20 cellular contexts compared by ENCODE assay signal in the genomic region with DNA sequence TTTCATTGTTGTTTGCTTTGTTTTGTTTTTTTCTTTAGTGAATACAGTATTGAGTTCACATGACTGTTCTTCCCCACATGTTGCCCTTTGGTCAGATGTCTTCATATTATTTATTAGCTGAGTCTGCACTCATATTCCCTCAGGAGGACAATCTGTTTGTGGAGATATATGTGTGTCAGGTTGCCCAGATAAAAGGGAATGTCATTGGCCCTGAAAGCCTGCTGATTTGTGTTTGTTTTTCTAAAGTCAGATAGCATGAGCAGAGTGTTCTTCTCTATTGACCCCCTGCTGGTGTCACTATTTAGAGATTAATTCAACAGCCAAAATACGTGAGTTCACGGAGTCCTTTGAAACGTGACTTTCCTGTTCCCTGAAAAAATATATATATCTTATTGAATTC.
DNase-seq lines count a peak whose midpoint lies in the region; ATAC-seq, FAIRE-seq and TF ChIP-seq lines count a peak whose summit lies in the region.
"Had no signal": no experiment of that assay in that cellular context is flagged by ENCODE, and none has a peak within 500 bp of the region (broad histone marks: within the 10 kb centered on the region; RNA-seq: fewer than 3 reads in every experiment).

No MANE protein-coding gene starts in this region.

- H3K4me3 ChIP-seq in A549, result no peak overlapping the region
- no peak overlapping the region for H3K4me3 ChIP-seq in HUES48 (ENCODE audit: low read depth, low read length)
- no peak overlapping the region for H3K4me3 ChIP-seq in astrocyte of the spinal cord (ENCODE audit: low read depth, low read length)
- no peak overlapping the region for H3K4me3 ChIP-seq in mesodermal cell (ENCODE audit: extremely low read depth, insufficient read depth, low read length, poor library complexity, severe bottlenecking)
- H3K4me3 ChIP-seq: thoracic aorta had no signal

- 38% methylated on average over 3 of the region's 3 CpGs for WGBS in A549 (ENCODE audit: missing lambda C conversion rate)
- WGBS in mesodermal cell (ENCODE audit: insufficient coverage in 2 of 2), 2 experiments, result no CpG with 5 or more reads among the region's 3 CpGs

- in situ Hi-C loops in astrocyte of the spinal cord (cut with HindIII; ENCODE audit: low sequenced_read_pairs), result no loop called here

- no peak for TF ChIP-seq POLR2A in A549 (IDR thresholded peaks at IDR 0.05; ENCODE audit: low read length)

- no peak for TF ChIP-seq CTCF in A549 (IDR thresholded peaks at IDR 0.05)
- TF ChIP-seq CTCF in astrocyte of the spinal cord (IDR thresholded peaks at IDR 0.05; ENCODE audit: low read depth, low read length), result no peak

- H3K9me3 Mint-ChIP-seq in activated CD8-positive, alpha-beta memory T cell treated with anti-CD3 and anti-CD28 coated beads, Interleukin-2, amount 10 ng/mL, durations not matched to agents 7 days and 5 days (ENCODE audit: low read depth), result no peaks in the 10 kb centered on the region

- DNase-seq in A549 (ENCODE audit: low read depth in 1 of 2, low spot score in 1 of 2) (no peak), astrocyte of the spinal cord (ENCODE audit: low read depth, low spot score) (peak; percentile 24), amniotic stem cell (lab: John Stamatoyannopoulos, UW) (no peak)
- no peak for DNase-seq in activated CD8-positive, alpha-beta memory T cell treated with anti-CD3 and anti-CD28 coated beads, Interleukin-2, amount 10 ng/mL, durations not matched to agents 7 days and 5 days
- DNase-seq in stimulated activated CD4-positive, alpha-beta T cell treated with anti-CD3 and anti-CD28 coated beads, Interleukin-2, amount 100 ng/mL, for 24 hours, result no peak
- DNase-seq: C1 segment of cervical spinal cord, cortex of kidney, immature natural killer cell, NCI-H1694 treated with DMSO at 0.1 percent for 48 hours, NCI-H446 had no signal

- H3K36me3 Mint-ChIP-seq in activated CD8-positive, alpha-beta memory T cell treated with anti-CD3 and anti-CD28 coated beads, Interleukin-2, amount 10 ng/mL, durations not matched to agents 7 days and 5 days, result no peaks in the 10 kb centered on the region
- H3K36me3 Mint-ChIP-seq: activated naive CD8-positive, alpha-beta T cell; brain; immature natural killer cell; stimulated activated memory B cell treated with anti-CD40 and anti-IgM and Interleukin-4, amounts not matched to agents 10 μg/mL and 1 μg/mL and 100 μg/mL, for 72 hours had no signal

- peak; percentile 84 for FAIRE-seq in A549 (lab: Jason Lieb, UNC)
- FAIRE-seq: D721Med, endometrium, G401.6 had no signal

- no peaks in the 10 kb centered on the region for H3K27me3 Mint-ChIP-seq in activated CD8-positive, alpha-beta memory T cell treated with anti-CD3 and anti-CD28 coated beads, Interleukin-2, amount 10 ng/mL, durations not matched to agents 7 days and 5 days
- H3K27me3 Mint-ChIP-seq: activated naive CD8-positive, alpha-beta T cell; brain; stimulated activated memory B cell treated with anti-CD40 and anti-IgM and Interleukin-4, amounts not matched to agents 10 μg/mL and 1 μg/mL and 100 μg/mL, for 72 hours had no signal

- H3K9ac ChIP-seq in HUES48 (ENCODE audit: low read depth, low read length), result no peak overlapping the region

- ATAC-seq in A549, result no peak
- ATAC-seq in activated CD8-positive, alpha-beta memory T cell treated with anti-CD3 and anti-CD28 coated beads, Interleukin-2, amount 10 ng/mL, durations not matched to agents 7 days and 5 days, result no peak
- ATAC-seq in GM18858 (IDR thresholded peaks at IDR 0.05; ENCODE audit: unreplicated experiment), result no peak
- ATAC-seq: stimulated activated memory B cell treated with anti-CD40 and anti-IgM and Interleukin-4, amounts not matched to agents 10 μg/mL and 1 μg/mL and 100 μg/mL, for 72 hours had no signal

- H3K4me1 ChIP-seq in A549 (no peaks in the 10 kb centered on the region), HUES48 (ENCODE audit: control insufficient read depth, insufficient read depth, low read length) (peaks cover 34% of the 10 kb centered on the region), mesodermal cell (ENCODE audit: control insufficient read depth, insufficient read depth, low read length, poor library complexity, severe bottlenecking) (peaks cover 18% of the 10 kb centered on the region)

- TF ChIP-seq RAD21 in A549 (conservative IDR thresholded peaks at IDR 0.05 in 1 of 2, IDR thresholded peaks at IDR 0.05 in 1 of 2), result no peak

- no peaks in the 10 kb centered on the region for H3K36me3 ChIP-seq in HUES48 (ENCODE audit: control insufficient read depth, insufficient read depth, low read length)
- no peaks in the 10 kb centered on the region for H3K36me3 ChIP-seq in mesodermal cell (ENCODE audit: control insufficient read depth, insufficient read depth, low read length)
- H3K36me3 ChIP-seq: thoracic aorta had no signal

- no peak overlapping the region for H3K4me2 ChIP-seq in A549

- CTCF ChIA-PET in A549 (lab: Yijun Ruan, JAX), result no interaction called here
- CTCF ChIA-PET in activated CD8-positive, alpha-beta memory T cell treated with anti-CD3 and anti-CD28 coated beads, Interleukin-2, amount 10 ng/mL, durations not matched to agents 7 days and 5 days (lab: Charles Lee), result no interaction called here

- no peak overlapping the region for H3K27ac ChIP-seq in A549
- peak overlapping the region; percentile 26 for H3K27ac ChIP-seq in HUES48 (ENCODE audit: low read depth, low read length)
- H3K27ac ChIP-seq in mesodermal cell (ENCODE audit: low read depth, low read length, severe bottlenecking), result peak overlapping the region; percentile 46
- H3K27ac ChIP-seq: thoracic aorta had no signal

- H3K27ac Mint-ChIP-seq in activated CD8-positive, alpha-beta memory T cell treated with anti-CD3 and anti-CD28 coated beads, Interleukin-2, amount 10 ng/mL, durations not matched to agents 7 days and 5 days, result no peak overlapping the region
- H3K27ac Mint-ChIP-seq: activated naive CD8-positive, alpha-beta T cell; immature natural killer cell; stimulated activated memory B cell treated with anti-CD40 and anti-IgM and Interleukin-4, amounts not matched to agents 10 μg/mL and 1 μg/mL and 100 μg/mL, for 72 hours had no signal

- POLR2A ChIA-PET in A549 (lab: Yijun Ruan, JAX), result no interaction called here

- H3K27me3 ChIP-seq in HUES48 (ENCODE audit: control insufficient read depth, insufficient read depth, low read length), result no peaks in the 10 kb centered on the region

- H3K9me3 ChIP-seq in A549 (no peaks in the 10 kb centered on the region), HUES48 (ENCODE audit: control insufficient read depth, insufficient read depth, low read length) (no peaks in the 10 kb centered on the region), mesodermal cell (ENCODE audit: control insufficient read depth, low read length) (no peaks in the 10 kb centered on the region)
- H3K9me3 ChIP-seq: thoracic aorta had no signal

- no peak overlapping the region for H3K4me3 Mint-ChIP-seq in activated CD8-positive, alpha-beta memory T cell treated with anti-CD3 and anti-CD28 coated beads, Interleukin-2, amount 10 ng/mL, durations not matched to agents 7 days and 5 days
- H3K4me3 Mint-ChIP-seq: activated naive CD8-positive, alpha-beta T cell; brain; immature natural killer cell; stimulated activated memory B cell treated with anti-CD40 and anti-IgM and Interleukin-4, amounts not matched to agents 10 μg/mL and 1 μg/mL and 100 μg/mL, for 72 hours had no signal

- H3K4me1 Mint-ChIP-seq in activated CD8-positive, alpha-beta memory T cell treated with anti-CD3 and anti-CD28 coated beads, Interleukin-2, amount 10 ng/mL, durations not matched to agents 7 days and 5 days, result no peaks in the 10 kb centered on the region
- H3K4me1 Mint-ChIP-seq: immature natural killer cell; stimulated activated memory B cell treated with anti-CD40 and anti-IgM and Interleukin-4, amounts not matched to agents 10 μg/mL and 1 μg/mL and 100 μg/mL, for 72 hours had no signal

- TF ChIP-seq EP300 in A549 (IDR thresholded peaks at IDR 0.05), result no peak

TF ChIP-seq in A549, 52 proteins besides CTCF, POLR2A, EP300 and RAD21 (continues in another document):
- TF ChIP-seq HOXB5 (CRISPR knock-in tag; IDR thresholded peaks at IDR 0.05) (no peak), NPAS2 (CRISPR knock-in tag; IDR thresholded peaks at IDR 0.05; ENCODE audit: borderline replicate concordance) (no peak), POLR2AphosphoS2 (conservative IDR thresholded peaks at IDR 0.05; ENCODE audit: low read length) (no peak), ZC3H11A (IDR thresholded peaks at IDR 0.05) (no peak), TP53 (CRISPR knock-in tag; IDR thresholded peaks at IDR 0.05) (no peak), GATA3 (IDR thresholded peaks at IDR 0.05; ENCODE audit: borderline replicate concordance) (no peak), CHD4 (IDR thresholded peaks at IDR 0.05; ENCODE audit: borderline replicate concordance) (no peak)
- TF ChIP-seq, protein P1, sequence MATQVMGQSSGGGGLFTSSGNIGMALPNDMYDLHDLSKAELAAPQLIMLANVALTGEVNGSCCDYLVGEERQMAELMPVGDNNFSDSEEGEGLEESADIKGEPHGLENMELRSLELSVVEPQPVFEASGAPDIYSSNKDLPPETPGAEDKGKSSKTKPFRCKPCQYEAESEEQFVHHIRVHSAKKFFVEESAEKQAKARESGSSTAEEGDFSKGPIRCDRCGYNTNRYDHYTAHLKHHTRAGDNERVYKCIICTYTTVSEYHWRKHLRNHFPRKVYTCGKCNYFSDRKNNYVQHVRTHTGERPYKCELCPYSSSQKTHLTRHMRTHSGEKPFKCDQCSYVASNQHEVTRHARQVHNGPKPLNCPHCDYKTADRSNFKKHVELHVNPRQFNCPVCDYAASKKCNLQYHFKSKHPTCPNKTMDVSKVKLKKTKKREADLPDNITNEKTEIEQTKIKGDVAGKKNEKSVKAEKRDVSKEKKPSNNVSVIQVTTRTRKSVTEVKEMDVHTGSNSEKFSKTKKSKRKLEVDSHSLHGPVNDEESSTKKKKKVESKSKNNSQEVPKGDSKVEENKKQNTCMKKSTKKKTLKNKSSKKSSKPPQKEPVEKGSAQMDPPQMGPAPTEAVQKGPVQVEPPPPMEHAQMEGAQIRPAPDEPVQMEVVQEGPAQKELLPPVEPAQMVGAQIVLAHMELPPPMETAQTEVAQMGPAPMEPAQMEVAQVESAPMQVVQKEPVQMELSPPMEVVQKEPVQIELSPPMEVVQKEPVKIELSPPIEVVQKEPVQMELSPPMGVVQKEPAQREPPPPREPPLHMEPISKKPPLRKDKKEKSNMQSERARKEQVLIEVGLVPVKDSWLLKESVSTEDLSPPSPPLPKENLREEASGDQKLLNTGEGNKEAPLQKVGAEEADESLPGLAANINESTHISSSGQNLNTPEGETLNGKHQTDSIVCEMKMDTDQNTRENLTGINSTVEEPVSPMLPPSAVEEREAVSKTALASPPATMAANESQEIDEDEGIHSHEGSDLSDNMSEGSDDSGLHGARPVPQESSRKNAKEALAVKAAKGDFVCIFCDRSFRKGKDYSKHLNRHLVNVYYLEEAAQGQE (IDR thresholded peaks at IDR 0.05), result no peak

Comparison
In these comparisons a context has a peak if more than half of its experiments do, and no peak if none do; other contexts are left out.
1. H3K27ac ChIP-seq: peak in HUES48 (single experiment) and mesodermal cell (single experiment); none in A549 (0 of 2).